In the genomic region with DNA sequence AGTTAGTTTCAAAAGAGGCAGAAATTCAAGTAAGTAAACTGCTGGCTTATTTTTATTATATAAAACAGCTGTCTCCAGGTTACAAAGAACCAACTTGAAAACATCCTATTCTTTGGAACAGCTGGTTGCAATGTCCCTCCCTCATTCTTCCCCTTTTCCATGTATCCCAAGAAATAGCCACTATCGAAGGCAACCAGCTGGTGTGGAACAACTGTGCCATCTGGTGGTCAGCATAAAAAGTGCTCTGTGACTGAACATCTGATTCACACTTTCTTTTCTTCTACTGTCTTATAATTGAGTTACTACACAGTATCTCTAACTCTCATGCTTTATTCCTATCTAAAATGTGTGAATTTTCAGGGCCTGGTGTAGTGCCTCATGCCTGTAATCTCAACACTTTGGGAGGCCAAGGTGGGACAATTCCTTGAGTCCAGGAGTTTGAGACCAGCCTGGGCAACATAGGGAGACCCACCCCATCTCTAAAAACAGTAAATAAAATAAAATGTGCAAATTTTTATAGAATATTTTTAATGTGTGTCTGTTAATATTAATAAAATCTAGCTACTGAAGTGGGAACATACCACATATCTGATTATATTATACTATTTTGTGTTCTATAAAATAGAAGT, we compare ENCODE assay signal across 1 cellular context.
TF ChIP-seq lines count a peak whose summit lies in the region.

No MANE protein-coding gene starts in this region.

TF ChIP-seq in WTC11, 78 proteins besides CTCF, POLR2A, EP300 and RAD21 (continued from another document):
- TF ChIP-seq, protein P1, sequence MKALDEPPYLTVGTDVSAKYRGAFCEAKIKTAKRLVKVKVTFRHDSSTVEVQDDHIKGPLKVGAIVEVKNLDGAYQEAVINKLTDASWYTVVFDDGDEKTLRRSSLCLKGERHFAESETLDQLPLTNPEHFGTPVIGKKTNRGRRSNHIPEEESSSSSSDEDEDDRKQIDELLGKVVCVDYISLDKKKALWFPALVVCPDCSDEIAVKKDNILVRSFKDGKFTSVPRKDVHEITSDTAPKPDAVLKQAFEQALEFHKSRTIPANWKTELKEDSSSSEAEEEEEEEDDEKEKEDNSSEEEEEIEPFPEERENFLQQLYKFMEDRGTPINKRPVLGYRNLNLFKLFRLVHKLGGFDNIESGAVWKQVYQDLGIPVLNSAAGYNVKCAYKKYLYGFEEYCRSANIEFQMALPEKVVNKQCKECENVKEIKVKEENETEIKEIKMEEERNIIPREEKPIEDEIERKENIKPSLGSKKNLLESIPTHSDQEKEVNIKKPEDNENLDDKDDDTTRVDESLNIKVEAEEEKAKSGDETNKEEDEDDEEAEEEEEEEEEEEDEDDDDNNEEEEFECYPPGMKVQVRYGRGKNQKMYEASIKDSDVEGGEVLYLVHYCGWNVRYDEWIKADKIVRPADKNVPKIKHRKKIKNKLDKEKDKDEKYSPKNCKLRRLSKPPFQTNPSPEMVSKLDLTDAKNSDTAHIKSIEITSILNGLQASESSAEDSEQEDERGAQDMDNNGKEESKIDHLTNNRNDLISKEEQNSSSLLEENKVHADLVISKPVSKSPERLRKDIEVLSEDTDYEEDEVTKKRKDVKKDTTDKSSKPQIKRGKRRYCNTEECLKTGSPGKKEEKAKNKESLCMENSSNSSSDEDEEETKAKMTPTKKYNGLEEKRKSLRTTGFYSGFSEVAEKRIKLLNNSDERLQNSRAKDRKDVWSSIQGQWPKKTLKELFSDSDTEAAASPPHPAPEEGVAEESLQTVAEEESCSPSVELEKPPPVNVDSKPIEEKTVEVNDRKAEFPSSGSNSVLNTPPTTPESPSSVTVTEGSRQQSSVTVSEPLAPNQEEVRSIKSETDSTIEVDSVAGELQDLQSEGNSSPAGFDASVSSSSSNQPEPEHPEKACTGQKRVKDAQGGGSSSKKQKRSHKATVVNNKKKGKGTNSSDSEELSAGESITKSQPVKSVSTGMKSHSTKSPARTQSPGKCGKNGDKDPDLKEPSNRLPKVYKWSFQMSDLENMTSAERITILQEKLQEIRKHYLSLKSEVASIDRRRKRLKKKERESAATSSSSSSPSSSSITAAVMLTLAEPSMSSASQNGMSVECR (CRISPR knock-in tag; IDR thresholded peaks at IDR 0.05; ENCODE audit: borderline replicate concordance) = no peak
- TF ChIP-seq, protein P2, sequence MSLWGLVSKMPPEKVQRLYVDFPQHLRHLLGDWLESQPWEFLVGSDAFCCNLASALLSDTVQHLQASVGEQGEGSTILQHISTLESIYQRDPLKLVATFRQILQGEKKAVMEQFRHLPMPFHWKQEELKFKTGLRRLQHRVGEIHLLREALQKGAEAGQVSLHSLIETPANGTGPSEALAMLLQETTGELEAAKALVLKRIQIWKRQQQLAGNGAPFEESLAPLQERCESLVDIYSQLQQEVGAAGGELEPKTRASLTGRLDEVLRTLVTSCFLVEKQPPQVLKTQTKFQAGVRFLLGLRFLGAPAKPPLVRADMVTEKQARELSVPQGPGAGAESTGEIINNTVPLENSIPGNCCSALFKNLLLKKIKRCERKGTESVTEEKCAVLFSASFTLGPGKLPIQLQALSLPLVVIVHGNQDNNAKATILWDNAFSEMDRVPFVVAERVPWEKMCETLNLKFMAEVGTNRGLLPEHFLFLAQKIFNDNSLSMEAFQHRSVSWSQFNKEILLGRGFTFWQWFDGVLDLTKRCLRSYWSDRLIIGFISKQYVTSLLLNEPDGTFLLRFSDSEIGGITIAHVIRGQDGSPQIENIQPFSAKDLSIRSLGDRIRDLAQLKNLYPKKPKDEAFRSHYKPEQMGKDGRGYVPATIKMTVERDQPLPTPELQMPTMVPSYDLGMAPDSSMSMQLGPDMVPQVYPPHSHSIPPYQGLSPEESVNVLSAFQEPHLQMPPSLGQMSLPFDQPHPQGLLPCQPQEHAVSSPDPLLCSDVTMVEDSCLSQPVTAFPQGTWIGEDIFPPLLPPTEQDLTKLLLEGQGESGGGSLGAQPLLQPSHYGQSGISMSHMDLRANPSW (CRISPR knock-in tag; conservative IDR thresholded peaks at IDR 0.05; ENCODE audit: low read depth) = no peak
- TF ChIP-seq NR1H2 (CRISPR knock-in tag; IDR thresholded peaks at IDR 0.05) = no peak
- TF ChIP-seq, protein P3, sequence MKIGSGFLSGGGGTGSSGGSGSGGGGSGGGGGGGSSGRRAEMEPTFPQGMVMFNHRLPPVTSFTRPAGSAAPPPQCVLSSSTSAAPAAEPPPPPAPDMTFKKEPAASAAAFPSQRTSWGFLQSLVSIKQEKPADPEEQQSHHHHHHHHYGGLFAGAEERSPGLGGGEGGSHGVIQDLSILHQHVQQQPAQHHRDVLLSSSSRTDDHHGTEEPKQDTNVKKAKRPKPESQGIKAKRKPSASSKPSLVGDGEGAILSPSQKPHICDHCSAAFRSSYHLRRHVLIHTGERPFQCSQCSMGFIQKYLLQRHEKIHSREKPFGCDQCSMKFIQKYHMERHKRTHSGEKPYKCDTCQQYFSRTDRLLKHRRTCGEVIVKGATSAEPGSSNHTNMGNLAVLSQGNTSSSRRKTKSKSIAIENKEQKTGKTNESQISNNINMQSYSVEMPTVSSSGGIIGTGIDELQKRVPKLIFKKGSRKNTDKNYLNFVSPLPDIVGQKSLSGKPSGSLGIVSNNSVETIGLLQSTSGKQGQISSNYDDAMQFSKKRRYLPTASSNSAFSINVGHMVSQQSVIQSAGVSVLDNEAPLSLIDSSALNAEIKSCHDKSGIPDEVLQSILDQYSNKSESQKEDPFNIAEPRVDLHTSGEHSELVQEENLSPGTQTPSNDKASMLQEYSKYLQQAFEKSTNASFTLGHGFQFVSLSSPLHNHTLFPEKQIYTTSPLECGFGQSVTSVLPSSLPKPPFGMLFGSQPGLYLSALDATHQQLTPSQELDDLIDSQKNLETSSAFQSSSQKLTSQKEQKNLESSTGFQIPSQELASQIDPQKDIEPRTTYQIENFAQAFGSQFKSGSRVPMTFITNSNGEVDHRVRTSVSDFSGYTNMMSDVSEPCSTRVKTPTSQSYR (CRISPR knock-in tag; IDR thresholded peaks at IDR 0.05) = no peak
- TF ChIP-seq, protein P4, sequence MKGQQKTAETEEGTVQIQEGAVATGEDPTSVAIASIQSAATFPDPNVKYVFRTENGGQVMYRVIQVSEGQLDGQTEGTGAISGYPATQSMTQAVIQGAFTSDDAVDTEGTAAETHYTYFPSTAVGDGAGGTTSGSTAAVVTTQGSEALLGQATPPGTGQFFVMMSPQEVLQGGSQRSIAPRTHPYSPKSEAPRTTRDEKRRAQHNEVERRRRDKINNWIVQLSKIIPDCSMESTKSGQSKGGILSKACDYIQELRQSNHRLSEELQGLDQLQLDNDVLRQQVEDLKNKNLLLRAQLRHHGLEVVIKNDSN (CRISPR knock-in tag; IDR thresholded peaks at IDR 0.05) = no peak
- TF ChIP-seq, protein P5, sequence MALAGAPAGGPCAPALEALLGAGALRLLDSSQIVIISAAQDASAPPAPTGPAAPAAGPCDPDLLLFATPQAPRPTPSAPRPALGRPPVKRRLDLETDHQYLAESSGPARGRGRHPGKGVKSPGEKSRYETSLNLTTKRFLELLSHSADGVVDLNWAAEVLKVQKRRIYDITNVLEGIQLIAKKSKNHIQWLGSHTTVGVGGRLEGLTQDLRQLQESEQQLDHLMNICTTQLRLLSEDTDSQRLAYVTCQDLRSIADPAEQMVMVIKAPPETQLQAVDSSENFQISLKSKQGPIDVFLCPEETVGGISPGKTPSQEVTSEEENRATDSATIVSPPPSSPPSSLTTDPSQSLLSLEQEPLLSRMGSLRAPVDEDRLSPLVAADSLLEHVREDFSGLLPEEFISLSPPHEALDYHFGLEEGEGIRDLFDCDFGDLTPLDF (CRISPR knock-in tag; IDR thresholded peaks at IDR 0.05) = no peak
- TF ChIP-seq GTF2I (CRISPR knock-in tag; conservative IDR thresholded peaks at IDR 0.05) = no peak
- TF ChIP-seq OVOL2 (CRISPR knock-in tag; IDR thresholded peaks at IDR 0.05; ENCODE audit: borderline replicate concordance) = no peak
- TF ChIP-seq ZBTB21 (CRISPR knock-in tag; IDR thresholded peaks at IDR 0.05; ENCODE audit: borderline replicate concordance) = no peak
